ENCODE assay signal across 18 cellular contexts in the genomic region with DNA sequence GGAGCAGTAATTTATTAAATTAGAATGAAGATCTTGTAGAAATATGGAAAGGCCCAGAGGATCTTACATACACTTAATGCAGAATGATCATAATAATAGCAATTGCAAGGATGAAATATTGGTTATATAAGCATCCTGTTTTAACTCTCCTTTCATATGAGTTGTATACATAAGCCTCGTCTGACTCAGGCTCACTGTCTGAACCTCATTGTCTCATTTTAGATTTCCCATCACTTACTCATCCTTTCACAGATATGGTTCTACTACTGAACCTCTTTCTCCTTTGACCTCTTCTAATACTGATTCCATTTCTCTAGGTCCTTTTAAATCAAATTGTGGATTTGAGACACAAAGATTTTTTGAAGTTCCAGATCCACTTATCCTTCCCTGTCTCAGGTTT.
DNase-seq lines count a peak whose midpoint lies in the region; ATAC-seq, FAIRE-seq and TF ChIP-seq lines count a peak whose summit lies in the region.
"Had no signal": no experiment of that assay in that cellular context is flagged by ENCODE, and none has a peak within 500 bp of the region (broad histone marks: within the 10 kb centered on the region; RNA-seq: fewer than 3 reads in every experiment).

No MANE protein-coding gene starts in this region.

- H3K36me3 Mint-ChIP-seq in astrocyte (ENCODE audit: low read depth, unreplicated experiment) = no peaks in the 10 kb centered on the region
- H3K36me3 Mint-ChIP-seq: CD4-positive, CD25-positive, alpha-beta regulatory T cell; CD8-positive, alpha-beta T cell had no signal

- H2BK5ac ChIP-seq in mesenchymal stem cell (ENCODE audit: low read depth, low read length, poor library complexity, severe bottlenecking) = no peak overlapping the region

- no peak overlapping the region for H3K4me3 Mint-ChIP-seq in astrocyte (ENCODE audit: unreplicated experiment)
- H3K4me3 Mint-ChIP-seq: CD4-positive, CD25-positive, alpha-beta regulatory T cell; CD8-positive, alpha-beta T cell; GM23338; H9; HFFc6 had no signal

- no peak overlapping the region for H3K27ac ChIP-seq in astrocyte (ENCODE audit: low read depth, low read length)
- no peak overlapping the region for H3K27ac ChIP-seq in mesenchymal stem cell (ENCODE audit: low read length, poor library complexity, severe bottlenecking)

- DNase-seq in HCEC 1CT (peak; percentile 36), M059J (ENCODE audit: low read depth) (peak; percentile 9), astrocyte (ENCODE audit: low read depth) (peak; percentile 14), mesenchymal stem cell (peak; percentile 5), midbrain (lab: John Stamatoyannopoulos, UW) (no peak), NCI-H146 treated with DMSO at 0.1 percent for 48 hours (lab: John Stamatoyannopoulos, UW; ENCODE audit: unreplicated experiment) (no peak), erythroblast (lab: John Stamatoyannopoulos, UW) (no peak)
- DNase-seq: C1 segment of cervical spinal cord; Caco-2; CD4-positive, CD25-positive, alpha-beta regulatory T cell; CD8-positive, alpha-beta T cell; DMS153; DND-41; H9; HFFc6 had no signal

- H2BK15ac ChIP-seq in mesenchymal stem cell (ENCODE audit: low read depth, poor library complexity, severe bottlenecking) = no peak overlapping the region

- H2AK5ac ChIP-seq in mesenchymal stem cell (ENCODE audit: low read length, severe bottlenecking) = no peak overlapping the region

- no peaks in the 10 kb centered on the region for H3K27me3 Mint-ChIP-seq in astrocyte (ENCODE audit: low read depth, unreplicated experiment)
- H3K27me3 Mint-ChIP-seq: CD4-positive, CD25-positive, alpha-beta regulatory T cell had no signal

- H3K23ac ChIP-seq in mesenchymal stem cell (ENCODE audit: low read length in 2 of 2) = no peak overlapping the region

- no peaks in the 10 kb centered on the region for H3K4me1 ChIP-seq in astrocyte (ENCODE audit: insufficient read depth, low read length)
- no peaks in the 10 kb centered on the region for H3K4me1 ChIP-seq in mesenchymal stem cell (ENCODE audit: control insufficient read depth, insufficient read depth, low read depth, low read length)
- H3K4me1 ChIP-seq: Caco-2 had no signal

- no peak for ATAC-seq in HG03108 (IDR thresholded peaks at IDR 0.05; ENCODE audit: unreplicated experiment)
- ATAC-seq: CD8-positive, alpha-beta T cell; GM23338 had no signal

- no peaks in the 10 kb centered on the region for H3K79me2 ChIP-seq in astrocyte (ENCODE audit: insufficient read depth, low read length)

- no peak overlapping the region for H2AFZ ChIP-seq in astrocyte (ENCODE audit: low read depth, low read length)
- H2AFZ ChIP-seq in mesenchymal stem cell (ENCODE audit: low read depth, low read length) = no peak overlapping the region
- H2AFZ ChIP-seq: GM23338 had no signal

- H3K14ac ChIP-seq in mesenchymal stem cell (ENCODE audit: low read length in 2 of 2) = no peak overlapping the region

- no peak overlapping the region for H3K4me3 ChIP-seq in astrocyte (ENCODE audit: insufficient read depth, low read depth, low read length)
- H3K4me3 ChIP-seq in mesenchymal stem cell (ENCODE audit: insufficient read depth in 1 of 2, low read depth in 1 of 2, low read length in 2 of 2) = no peak overlapping the region
- H3K4me3 ChIP-seq: GM23338 had no signal

- no peak overlapping the region for H4K8ac ChIP-seq in mesenchymal stem cell (ENCODE audit: low read length)

- H3K36me3 ChIP-seq in astrocyte (ENCODE audit: insufficient read depth, low read length) (no peaks in the 10 kb centered on the region), mesenchymal stem cell (ENCODE audit: control insufficient read depth in 1 of 2, insufficient read depth in 2 of 2, low read depth in 1 of 2, low read length in 2 of 2) (no peaks in the 10 kb centered on the region)

- no peaks in the 10 kb centered on the region for H3K79me1 ChIP-seq in mesenchymal stem cell (replicated peaks; ENCODE audit: low read length, poor library complexity, severe bottlenecking)

- H3K9me3 ChIP-seq in astrocyte (ENCODE audit: insufficient read depth, low read depth, low read length) = no peaks in the 10 kb centered on the region
- H3K9me3 ChIP-seq in mesenchymal stem cell (ENCODE audit: control insufficient read depth, low read length) = no peaks in the 10 kb centered on the region
- H3K9me3 ChIP-seq: Caco-2 had no signal

- TF ChIP-seq POLR2A in erythroblast (IDR thresholded peaks at IDR 0.05; ENCODE audit: low read length) = no peak

- no peak overlapping the region for H3K18ac ChIP-seq in mesenchymal stem cell (ENCODE audit: low read depth in 1 of 2, low read length in 2 of 2)

- no peaks in the 10 kb centered on the region for H4K20me1 ChIP-seq in astrocyte (ENCODE audit: insufficient read depth, low read length)

- H3K4me1 Mint-ChIP-seq in astrocyte (ENCODE audit: low read depth, unreplicated experiment) = peaks cover 5% of the 10 kb centered on the region
- H3K4me1 Mint-ChIP-seq: CD4-positive, CD25-positive, alpha-beta regulatory T cell had no signal

- H3K27me3 ChIP-seq in astrocyte (ENCODE audit: insufficient read depth, low read length) (no peaks in the 10 kb centered on the region), mesenchymal stem cell (ENCODE audit: control insufficient read depth in 1 of 2, insufficient read depth in 1 of 2, low read length in 2 of 2) (peaks cover 0 to 44% of the 10 kb centered on the region in 2 experiments)

- no peak overlapping the region for H3K9ac ChIP-seq in astrocyte (ENCODE audit: low read length)
- H3K9ac ChIP-seq in mesenchymal stem cell (ENCODE audit: low read length) = no peak overlapping the region

- no peak for TF ChIP-seq CTCF in astrocyte (IDR thresholded peaks at IDR 0.05; ENCODE audit: insufficient read depth, low read depth, low read length)

- H2BK12ac ChIP-seq in mesenchymal stem cell (ENCODE audit: low read length in 2 of 2) = no peak overlapping the region

- H3K9me3 Mint-ChIP-seq in astrocyte (ENCODE audit: unreplicated experiment) = no peaks in the 10 kb centered on the region
- H3K9me3 Mint-ChIP-seq: CD8-positive, alpha-beta T cell; GM23338; H9 had no signal

- H3K27ac Mint-ChIP-seq in astrocyte (ENCODE audit: unreplicated experiment) = no peak overlapping the region
- H3K27ac Mint-ChIP-seq: CD4-positive, CD25-positive, alpha-beta regulatory T cell; CD8-positive, alpha-beta T cell; GM23338; H9; HFFc6 had no signal

- FAIRE-seq in astrocyte (lab: Jason Lieb, UNC) = peak; percentile 100
- FAIRE-seq: G401.6 had no signal

- no peak overlapping the region for H2BK120ac ChIP-seq in mesenchymal stem cell (ENCODE audit: low read depth, low read length)

- H4K91ac ChIP-seq in mesenchymal stem cell (ENCODE audit: low read length) = no peak overlapping the region

- WGBS in mesenchymal stem cell = 19% methylated on average over 1 of the region's 1 CpG

- H3K4ac ChIP-seq in mesenchymal stem cell (ENCODE audit: low read depth in 1 of 2, low read length in 2 of 2) = no peak overlapping the region

- H3K4me2 ChIP-seq in astrocyte (ENCODE audit: low read length) (no peak overlapping the region), mesenchymal stem cell (ENCODE audit: low read length, poor library complexity, severe bottlenecking) (no peak overlapping the region)
- H3K4me2 ChIP-seq: GM23338 had no signal

Comparison
In these comparisons a context has a peak if more than half of its experiments do, and no peak if none do; other contexts are left out.
1. DNase-seq: peak in HCEC 1CT (single experiment), M059J (single experiment), astrocyte (single experiment) and mesenchymal stem cell (single experiment); none in midbrain (single experiment), NCI-H146 treated with DMSO at 0.1 percent for 48 hours (single experiment) and erythroblast (0 of 2).